ENCODE assay signal across 9 cellular contexts in genomic region chr1:109134423-109134822, GRCh38. TPM values are rescaled to one million over a fixed set of nuclear protein-coding genes. Genes with fewer than 3 reads are reported as not detected.
DNase-seq lines count a peak whose midpoint lies in the region; ATAC-seq and TF ChIP-seq lines count a peak whose summit lies in the region.
"Had no signal": no experiment of that assay in that cellular context is flagged by ENCODE, and none has a peak within 500 bp of the region (broad histone marks: within the 10 kb centered on the region; RNA-seq: fewer than 3 reads in every experiment).

No MANE protein-coding gene starts in this region.

- H3K9me3 ChIP-seq in upper lobe of left lung (no peaks in the 10 kb centered on the region), neural progenitor cell (ENCODE audit: low read depth) (no peaks in the 10 kb centered on the region)

- DNase-seq in activated naive CD8-positive, alpha-beta T cell treated with anti-CD3 and anti-CD28 coated beads, Interleukin-2, amount 10 ng/mL, durations not matched to agents 7 days and 5 days = no peak
- DNase-seq in activated naive CD8-positive, alpha-beta T cell treated with anti-CD3 and anti-CD28 coated beads for 36 hours = no peak
- DNase-seq in HL-60 (ENCODE audit: low read depth in 1 of 2, low spot score in 1 of 2) (no peak), dorsolateral prefrontal cortex (peak in 1 of 10 donors; percentile 12), upper lobe of left lung (no peak), NCI-H2081 (lab: John Stamatoyannopoulos, UW) (no peak), neural progenitor cell (ENCODE audit: low spot score) (no peak)

- WGBS in upper lobe of left lung, 2 donors = 46 to 75% methylated on average over 2 to 7 of the region's 7 CpGs

- H3K36me3 Mint-ChIP-seq in activated naive CD8-positive, alpha-beta T cell treated with anti-CD3 and anti-CD28 coated beads, Interleukin-2, amount 10 ng/mL, durations not matched to agents 7 days and 5 days = no peaks in the 10 kb centered on the region
- H3K36me3 Mint-ChIP-seq in activated naive CD8-positive, alpha-beta T cell treated with anti-CD3 and anti-CD28 coated beads for 36 hours = peaks cover 6% of the 10 kb centered on the region
- no peaks in the 10 kb centered on the region for H3K36me3 Mint-ChIP-seq in neural progenitor cell

- H3K27ac Mint-ChIP-seq in activated naive CD8-positive, alpha-beta T cell treated with anti-CD3 and anti-CD28 coated beads, Interleukin-2, amount 10 ng/mL, durations not matched to agents 7 days and 5 days = peak overlapping the region; percentile 10
- H3K27ac Mint-ChIP-seq in activated naive CD8-positive, alpha-beta T cell treated with anti-CD3 and anti-CD28 coated beads for 36 hours = no peak overlapping the region
- H3K27ac Mint-ChIP-seq in neural progenitor cell = no peak overlapping the region

- TF ChIP-seq POLR2A in upper lobe of left lung (IDR thresholded peaks at IDR 0.05) = no peak

- no peak overlapping the region for H2AFZ ChIP-seq in neural progenitor cell (replicated peaks)

- POLR2A ChIA-PET in activated naive CD8-positive, alpha-beta T cell treated with anti-CD3 and anti-CD28 coated beads, Interleukin-2, amount 10 ng/mL, durations not matched to agents 7 days and 5 days (lab: Charles Lee) = interaction anchor here (0.5 kb wide), 1 partner anchor 94 kb away, joined by 3 read pairs; no protein-coding TSS in a partner anchor

- H3K4me1 ChIP-seq in upper lobe of left lung (peaks cover 7 to 10% (median 9%) of the 10 kb centered on the region in 4 donors), neural progenitor cell (peaks cover 6% of the 10 kb centered on the region)

- no peak overlapping the region for H3K4me2 ChIP-seq in neural progenitor cell

- H3K27me3 Mint-ChIP-seq in activated naive CD8-positive, alpha-beta T cell treated with anti-CD3 and anti-CD28 coated beads, Interleukin-2, amount 10 ng/mL, durations not matched to agents 7 days and 5 days = peaks cover 2% of the 10 kb centered on the region
- H3K27me3 Mint-ChIP-seq in activated naive CD8-positive, alpha-beta T cell treated with anti-CD3 and anti-CD28 coated beads for 36 hours = no peaks in the 10 kb centered on the region
- H3K27me3 Mint-ChIP-seq in neural progenitor cell (ENCODE audit: insufficient read depth, low read depth) = peaks cover 3% of the 10 kb centered on the region

- H3K27ac ChIP-seq in HL-60 (replicated peaks) (peak overlapping the region; percentile 34; the same call in 1 of the 2 replicates), dorsolateral prefrontal cortex (peak overlapping the region in 45 of 59 donors; percentile 14 to 76 (median 52)), upper lobe of left lung (peak overlapping the region in 3 of 4 donors; percentile 5 to 71 (median 7)), neural progenitor cell (no peak overlapping the region)
- H3K27ac ChIP-seq: cardiac muscle cell had no signal

- no peak overlapping the region for H3K4me3 Mint-ChIP-seq in activated naive CD8-positive, alpha-beta T cell treated with anti-CD3 and anti-CD28 coated beads, Interleukin-2, amount 10 ng/mL, durations not matched to agents 7 days and 5 days
- no peak overlapping the region for H3K4me3 Mint-ChIP-seq in activated naive CD8-positive, alpha-beta T cell treated with anti-CD3 and anti-CD28 coated beads for 36 hours
- no peak overlapping the region for H3K4me3 Mint-ChIP-seq in neural progenitor cell

- H3K79me2 ChIP-seq in neural progenitor cell (ENCODE audit: low read depth) = no peaks in the 10 kb centered on the region

- H3F3A ChIP-seq in neural progenitor cell (ENCODE audit: low read depth) = no peaks in the 10 kb centered on the region

- H3K4me3 ChIP-seq in HL-60 (replicated peaks; ENCODE audit: insufficient read depth, low read length) (no peak overlapping the region), dorsolateral prefrontal cortex (no peak overlapping the region), upper lobe of left lung (no peak overlapping the region), neural progenitor cell (no peak overlapping the region)
- H3K4me3 ChIP-seq: cardiac muscle cell had no signal

- H3K9me3 Mint-ChIP-seq in activated naive CD8-positive, alpha-beta T cell treated with anti-CD3 and anti-CD28 coated beads, Interleukin-2, amount 10 ng/mL, durations not matched to agents 7 days and 5 days = no peaks in the 10 kb centered on the region
- H3K9me3 Mint-ChIP-seq in activated naive CD8-positive, alpha-beta T cell treated with anti-CD3 and anti-CD28 coated beads for 36 hours = no peaks in the 10 kb centered on the region
- H3K9me3 Mint-ChIP-seq in neural progenitor cell = no peaks in the 10 kb centered on the region

- no peaks in the 10 kb centered on the region for H4K20me1 ChIP-seq in neural progenitor cell (ENCODE audit: low read depth)

- H3K27me3 ChIP-seq in HL-60 (ENCODE audit: insufficient read depth, poor library complexity, severe bottlenecking) (no peaks in the 10 kb centered on the region), dorsolateral prefrontal cortex (no peaks in the 10 kb centered on the region), upper lobe of left lung (no peaks in the 10 kb centered on the region), neural progenitor cell (no peaks in the 10 kb centered on the region)
- H3K27me3 ChIP-seq: cardiac muscle cell had no signal

- no peak overlapping the region for H3K9ac ChIP-seq in neural progenitor cell

- no peak for TF ChIP-seq CTCF in HL-60 (IDR thresholded peaks at IDR 0.05; ENCODE audit: insufficient read depth, low read length)
- no peak for TF ChIP-seq CTCF in dorsolateral prefrontal cortex (IDR thresholded peaks at IDR 0.05 in 54 of 56, conservative IDR thresholded peaks at IDR 0.05 in 2 of 56; ENCODE audit: low read depth in 1 of 56, partially characterized antibody in 56 of 56)
- no peak for TF ChIP-seq CTCF in upper lobe of left lung (IDR thresholded peaks at IDR 0.05)
- no peak for TF ChIP-seq CTCF in neural progenitor cell (IDR thresholded peaks at IDR 0.05)

- H3K36me3 ChIP-seq in upper lobe of left lung (no peaks in the 10 kb centered on the region), neural progenitor cell (no peaks in the 10 kb centered on the region)
- H3K36me3 ChIP-seq: cardiac muscle cell had no signal

- no peak for ATAC-seq in activated naive CD8-positive, alpha-beta T cell treated with anti-CD3 and anti-CD28 coated beads, Interleukin-2, amount 10 ng/mL, durations not matched to agents 7 days and 5 days (ENCODE audit: low read depth)
- no peak for ATAC-seq in upper lobe of left lung (ENCODE audit: low FRiP score in 2 of 2)
- ATAC-seq in GM21367 (IDR thresholded peaks at IDR 0.05; ENCODE audit: unreplicated experiment) = no peak

- intact Hi-C loops in dorsolateral prefrontal cortex (cut with DNase I) = no loop called here

- no peak for TF ChIP-seq EP300 in upper lobe of left lung (IDR thresholded peaks at IDR 0.05)

- peaks cover 8% of the 10 kb centered on the region for H3K4me1 Mint-ChIP-seq in activated naive CD8-positive, alpha-beta T cell treated with anti-CD3 and anti-CD28 coated beads, Interleukin-2, amount 10 ng/mL, durations not matched to agents 7 days and 5 days
- peaks cover 22% of the 10 kb centered on the region for H3K4me1 Mint-ChIP-seq in activated naive CD8-positive, alpha-beta T cell treated with anti-CD3 and anti-CD28 coated beads for 36 hours
- peaks cover 13% of the 10 kb centered on the region for H3K4me1 Mint-ChIP-seq in neural progenitor cell

RNA-seq across cellular contexts. Expression of gene ELAPOR1, which starts 20.5 kb away (rescaled TPM):
- 1 to 10 TPM; 5.3 to 6.1 TPM for total RNA-seq in activated naive CD8-positive, alpha-beta T cell treated with anti-CD3 and anti-CD28 coated beads, Interleukin-2, amount 10 ng/mL, durations not matched to agents 7 days and 5 days
- total RNA-seq in activated naive CD8-positive, alpha-beta T cell treated with anti-CD3 and anti-CD28 coated beads for 36 hours = 1 to 10 TPM; 6.8 to 7.7 TPM
- total RNA-seq in dorsolateral prefrontal cortex (10 to 100 TPM; 19.9 to 67.6 (median 43.1) TPM), upper lobe of left lung (10 to 100 TPM; 14.7 to 49.3 (median 24.4) TPM), neural progenitor cell (ENCODE audit: low replicate concordance) (1.5 and 2.0 TPM in 2 replicates)
- total RNA-seq: cardiac muscle cell had no signal

RNA-seq across cellular contexts. Expression of gene TMEM167B, which starts 43.9 kb away (rescaled TPM):
- total RNA-seq in activated naive CD8-positive, alpha-beta T cell treated with anti-CD3 and anti-CD28 coated beads, Interleukin-2, amount 10 ng/mL, durations not matched to agents 7 days and 5 days = 10 to 100 TPM; 30.9 to 32.5 TPM
- total RNA-seq in activated naive CD8-positive, alpha-beta T cell treated with anti-CD3 and anti-CD28 coated beads for 36 hours = 10 to 100 TPM; 26.2 to 26.5 TPM
- total RNA-seq in dorsolateral prefrontal cortex (10 to 100 TPM; 38.9 to 69.5 (median 53.9) TPM), upper lobe of left lung (10 to 100 TPM; 13.2 to 43.6 (median 30.5) TPM), neural progenitor cell (ENCODE audit: low replicate concordance) (18.5 and 22.1 TPM in 2 replicates)

RNA-seq across cellular contexts. Expression of gene TAF13, which starts 58.6 kb away (rescaled TPM):
- 10 to 100 TPM; 17.3 to 19.0 TPM for total RNA-seq in activated naive CD8-positive, alpha-beta T cell treated with anti-CD3 and anti-CD28 coated beads, Interleukin-2, amount 10 ng/mL, durations not matched to agents 7 days and 5 days
- 10 to 100 TPM; 32.3 to 34.2 TPM for total RNA-seq in activated naive CD8-positive, alpha-beta T cell treated with anti-CD3 and anti-CD28 coated beads for 36 hours
- 10 to 100 TPM; 41.9 to 89.0 (median 66.0) TPM for total RNA-seq in dorsolateral prefrontal cortex
- total RNA-seq in upper lobe of left lung = 10 to 100 TPM; 11.5 to 54.6 (median 35.7) TPM
- 26.9 and 48.4 TPM in 2 replicates for total RNA-seq in neural progenitor cell (ENCODE audit: low replicate concordance)
